Comparison of ENCODE assay signal across 9 cellular contexts in genomic region chr16:74726736-74727135, GRCh38. TPM values are rescaled to one million over a fixed set of nuclear protein-coding genes. Genes with fewer than 3 reads are reported as not detected.
DNase-seq lines count a peak whose midpoint lies in the region; ATAC-seq and TF ChIP-seq lines count a peak whose summit lies in the region.
"Had no signal": no experiment of that assay in that cellular context is flagged by ENCODE, and none has a peak within 500 bp of the region (broad histone marks: within the 10 kb centered on the region; RNA-seq: fewer than 3 reads in every experiment).

No MANE protein-coding gene starts in this region.

- peaks cover 7% of the 10 kb centered on the region for H3K4me1 Mint-ChIP-seq in activated T-cell treated with anti-CD3 and anti-CD28 coated beads, Interleukin-2, amount 50 U/mL, for 24 hours (ENCODE audit: low read depth)
- H3K4me1 Mint-ChIP-seq in stimulated activated naive CD8-positive, alpha-beta T cell treated with anti-CD3 and anti-CD28 coated beads, Interleukin-15, amount 100 ng/mL, for 72 hours, result peaks cover 13% of the 10 kb centered on the region

- H3K4me3 Mint-ChIP-seq in activated T-cell treated with anti-CD3 and anti-CD28 coated beads, Interleukin-2, amount 50 U/mL, for 24 hours, result no peak overlapping the region
- H3K4me3 Mint-ChIP-seq in stimulated activated naive CD8-positive, alpha-beta T cell treated with anti-CD3 and anti-CD28 coated beads, Interleukin-15, amount 100 ng/mL, for 72 hours, result no peak overlapping the region
- H3K4me3 Mint-ChIP-seq: activated naive CD4-positive, alpha-beta T cell treated with anti-CD3 and anti-CD28 coated beads, Interleukin-2, amount 50 U/mL, for 24 hours had no signal

- ATAC-seq in stimulated activated naive CD8-positive, alpha-beta T cell treated with anti-CD3 and anti-CD28 coated beads, Interleukin-15, amount 100 ng/mL, for 72 hours, result no peak
- no peak for ATAC-seq in left cardiac atrium

- no peaks in the 10 kb centered on the region for H3K27me3 Mint-ChIP-seq in activated T-cell treated with anti-CD3 and anti-CD28 coated beads, Interleukin-2, amount 50 U/mL, for 24 hours
- no peaks in the 10 kb centered on the region for H3K27me3 Mint-ChIP-seq in stimulated activated naive CD8-positive, alpha-beta T cell treated with anti-CD3 and anti-CD28 coated beads, Interleukin-15, amount 100 ng/mL, for 72 hours
- H3K27me3 Mint-ChIP-seq: activated naive CD4-positive, alpha-beta T cell treated with anti-CD3 and anti-CD28 coated beads, Interleukin-2, amount 50 U/mL, for 24 hours had no signal

- no peaks in the 10 kb centered on the region for H3K27me3 ChIP-seq in SJCRH30
- no peaks in the 10 kb centered on the region for H3K27me3 ChIP-seq in fibroblast of lung (ENCODE audit: control insufficient read depth, insufficient read depth, low read length)

- intact Hi-C loops in left cardiac atrium (cut with DNase I), result no loop called here

- H3K27ac Mint-ChIP-seq in activated T-cell treated with anti-CD3 and anti-CD28 coated beads, Interleukin-2, amount 50 U/mL, for 24 hours, result no peak overlapping the region
- no peak overlapping the region for H3K27ac Mint-ChIP-seq in stimulated activated naive CD8-positive, alpha-beta T cell treated with anti-CD3 and anti-CD28 coated beads, Interleukin-15, amount 100 ng/mL, for 72 hours
- H3K27ac Mint-ChIP-seq: activated naive CD4-positive, alpha-beta T cell treated with anti-CD3 and anti-CD28 coated beads, Interleukin-2, amount 50 U/mL, for 24 hours had no signal

- H3K9me3 ChIP-seq in SJCRH30 (replicated peaks), result no peaks in the 10 kb centered on the region
- no peaks in the 10 kb centered on the region for H3K9me3 ChIP-seq in fibroblast of lung (ENCODE audit: control insufficient read depth, insufficient read depth, low read depth, low read length)

- H3K4me1 ChIP-seq in SJCRH30 (no peaks in the 10 kb centered on the region), fibroblast of lung (ENCODE audit: control insufficient read depth, extremely low read depth, insufficient read depth, low read length) (no peaks in the 10 kb centered on the region)

- no peak overlapping the region for H2AFZ ChIP-seq in fibroblast of lung (ENCODE audit: low read length)

- H3K36me3 ChIP-seq in SJCRH30, result no peaks in the 10 kb centered on the region
- H3K36me3 ChIP-seq in fibroblast of lung (ENCODE audit: control insufficient read depth, insufficient read depth, low read length), result no peaks in the 10 kb centered on the region

- H3K4me2 ChIP-seq in fibroblast of lung (ENCODE audit: extremely low read depth, insufficient read depth, low read length), result no peak overlapping the region

- no peaks in the 10 kb centered on the region for H3K36me3 Mint-ChIP-seq in activated T-cell treated with anti-CD3 and anti-CD28 coated beads, Interleukin-2, amount 50 U/mL, for 24 hours (ENCODE audit: low read depth)

- no peak overlapping the region for H3K9ac ChIP-seq in fibroblast of lung (ENCODE audit: insufficient read depth, low read length)

- peak; percentile 51 for DNase-seq in activated T-cell treated with anti-CD3 and anti-CD28 coated beads, Interleukin-2, amount 50 U/mL, for 24 hours
- no peak for DNase-seq in activated T-cell treated with anti-CD3 and anti-CD28 coated beads for 4 hours
- DNase-seq in SJCRH30, result peak; percentile 17 to 59
- no peak for DNase-seq in fibroblast of lung (ENCODE audit: low read depth in 2 of 2)
- peak; percentile 20 to 37 for DNase-seq in stimulated activated naive CD8-positive, alpha-beta T cell treated with anti-CD3 and anti-CD28 coated beads, Interleukin-15, amount 100 ng/mL, for 72 hours
- no peak for DNase-seq in DMS153 (lab: John Stamatoyannopoulos, UW)
- DNase-seq in NK-92 (lab: John Stamatoyannopoulos, UW; ENCODE audit: unreplicated experiment), result no peak
- no peak for DNase-seq in left cardiac atrium

- peaks cover 9% of the 10 kb centered on the region for H3K9me3 Mint-ChIP-seq in activated T-cell treated with anti-CD3 and anti-CD28 coated beads, Interleukin-2, amount 50 U/mL, for 24 hours
- peaks cover 0 to 15% of the 10 kb centered on the region in 2 donors for H3K9me3 Mint-ChIP-seq in stimulated activated naive CD8-positive, alpha-beta T cell treated with anti-CD3 and anti-CD28 coated beads, Interleukin-15, amount 100 ng/mL, for 72 hours
- H3K9me3 Mint-ChIP-seq: activated naive CD4-positive, alpha-beta T cell treated with anti-CD3 and anti-CD28 coated beads, Interleukin-2, amount 50 U/mL, for 24 hours had no signal

- H3K79me2 ChIP-seq in fibroblast of lung (ENCODE audit: control insufficient read depth, insufficient read depth, low read length), result no peaks in the 10 kb centered on the region

- no peaks in the 10 kb centered on the region for H4K20me1 ChIP-seq in fibroblast of lung (ENCODE audit: control insufficient read depth, extremely low read depth, insufficient read depth, low read length)

- H3K4me3 ChIP-seq in SJCRH30, result no peak overlapping the region
- H3K4me3 ChIP-seq in fibroblast of lung (replicated peaks in 1 of 4; ENCODE audit: control extremely low read depth in 1 of 4, insufficient read depth in 1 of 4, low read depth in 3 of 4, low read length in 4 of 4), result no peak overlapping the region

- peak; percentile 36 to 53 for TF ChIP-seq CTCF in fibroblast of lung (conservative IDR thresholded peaks at IDR 0.05 in 1 of 2, IDR thresholded peaks at IDR 0.05 in 1 of 2; ENCODE audit: low read depth in 1 of 2, low read length in 2 of 2)

- H3K27ac ChIP-seq in SJCRH30 (no peak overlapping the region), fibroblast of lung (ENCODE audit: insufficient read depth, low read length) (no peak overlapping the region)

RNA-seq across cellular contexts. Expression of gene MLKL, which starts 26.1 kb away (rescaled TPM):
- not detected in 2 replicates for total RNA-seq in SJCRH30 (2014; rRNA removed; shearing (Covaris generic))
- total RNA-seq in fibroblast of lung (4.6 and 5.8 TPM in 2 replicates), left cardiac atrium (10 to 100 TPM in 1 of 2 donors, 1 to 10 TPM in 1; 5.4 to 10.6 TPM)
- polyA plus RNA-seq in fibroblast of lung, result 4.3 and 4.8 TPM in 2 replicates
- 4.6 and 5.9 TPM in 2 replicates for polyA plus RNA-seq in fibroblast of lung (2012)
- 2.3 and 5.0 TPM in 2 replicates for polyA minus RNA-seq in fibroblast of lung (ENCODE audit: low replicate concordance)

RNA-seq across cellular contexts. Expression of gene FA2H, which starts 47.9 kb away (rescaled TPM):
- not detected in 2 replicates for total RNA-seq in SJCRH30 (2014; rRNA removed; shearing (Covaris generic))
- total RNA-seq in fibroblast of lung, result not detected in 2 replicates
- polyA plus RNA-seq in fibroblast of lung, result not detected in 2 replicates
- polyA plus RNA-seq in fibroblast of lung (2012), result not detected in 2 replicates
- polyA minus RNA-seq in fibroblast of lung (ENCODE audit: low replicate concordance), result not detected in 2 replicates
- total RNA-seq in left cardiac atrium, result under 1 TPM; 0.29 to 0.31 TPM

Comparison
In these comparisons a context has a peak if more than half of its experiments do, and no peak if none do; other contexts are left out.
1. DNase-seq: peak in activated T-cell treated with anti-CD3 and anti-CD28 coated beads, Interleukin-2, amount 50 U/mL, for 24 hours (single experiment), SJCRH30 (2 of 2) and stimulated activated naive CD8-positive, alpha-beta T cell treated with anti-CD3 and anti-CD28 coated beads, Interleukin-15, amount 100 ng/mL, for 72 hours (2 of 2); none in activated T-cell treated with anti-CD3 and anti-CD28 coated beads for 4 hours (single experiment), fibroblast of lung (0 of 2), DMS153 (single experiment), NK-92 (single experiment) and left cardiac atrium (single experiment).